In genomic region chr2:150165988-150166965, GRCh38 we compare ENCODE assay signal across 13 cellular contexts.
A peak's percentile ranks its signal among the peaks of the same experiment; 100 is the strongest.
DNase-seq lines count a peak whose midpoint lies in the region; ATAC-seq and TF ChIP-seq lines count a peak whose summit lies in the region.
"Had no signal": no experiment of that assay in that cellular context is flagged by ENCODE, and none has a peak within 500 bp of the region (broad histone marks: within the 10 kb centered on the region; RNA-seq: fewer than 3 reads in every experiment).

No MANE protein-coding gene starts in this region.

- H3K4me1 ChIP-seq in lower lobe of right lung (peaks cover 9% of the 10 kb centered on the region), gastroesophageal sphincter (peaks cover 0 to 8% (median 0%) of the 10 kb centered on the region in 3 donors)

- WGBS in gastroesophageal sphincter (ENCODE audit: low coverage in 1 of 2), 2 donors, result 86 to 88% methylated on average over 5 to 7 of the region's 7 CpGs

- intact Hi-C loops in lower lobe of right lung (cut with DNase I), result no loop called here

- TF ChIP-seq CTCF in 22Rv1 (IDR thresholded peaks at IDR 0.05) (no peak), lower lobe of right lung (IDR thresholded peaks at IDR 0.05) (no peak), gastroesophageal sphincter (IDR thresholded peaks at IDR 0.05) (no peak)

- H3K27ac ChIP-seq in 22Rv1 (peak overlapping the region; percentile 63), lower lobe of right lung (no peak overlapping the region), gastroesophageal sphincter (no peak overlapping the region)
- H3K27ac ChIP-seq: SJCRH30 had no signal

- no peaks in the 10 kb centered on the region for H3K27me3 ChIP-seq in lower lobe of right lung (ENCODE audit: low read depth)
- no peaks in the 10 kb centered on the region for H3K27me3 ChIP-seq in gastroesophageal sphincter
- H3K27me3 ChIP-seq: SJCRH30 had no signal

- ATAC-seq in lower lobe of right lung (peak; percentile 62 to 64), gastroesophageal sphincter (no peak), GM18520 (IDR thresholded peaks at IDR 0.05; ENCODE audit: unreplicated experiment) (no peak)
- ATAC-seq: activated CD8-positive, alpha-beta memory T cell treated with anti-CD3 and anti-CD28 coated beads, Interleukin-2, amount 10 ng/mL, durations not matched to agents 7 days and 5 days; naive thymus-derived CD8-positive, alpha-beta T cell had no signal

- no peaks in the 10 kb centered on the region for H3K36me3 ChIP-seq in lower lobe of right lung
- no peaks in the 10 kb centered on the region for H3K36me3 ChIP-seq in gastroesophageal sphincter
- H3K36me3 ChIP-seq: SJCRH30 had no signal

- TF ChIP-seq POLR2A in gastroesophageal sphincter (IDR thresholded peaks at IDR 0.05), result no peak

- no peak overlapping the region for H3K4me3 ChIP-seq in lower lobe of right lung
- no peak overlapping the region for H3K4me3 ChIP-seq in gastroesophageal sphincter
- H3K4me3 ChIP-seq: SJCRH30 had no signal

- no peaks in the 10 kb centered on the region for H3K9me3 ChIP-seq in lower lobe of right lung
- no peaks in the 10 kb centered on the region for H3K9me3 ChIP-seq in gastroesophageal sphincter
- H3K9me3 ChIP-seq: SJCRH30 had no signal

- TF ChIP-seq EP300 in gastroesophageal sphincter (IDR thresholded peaks at IDR 0.05), result no peak

- DNase-seq in LHCN-M2 (ENCODE audit: low read depth) (peak; percentile 70), astrocyte of the hippocampus (ENCODE audit: low read depth, low spot score) (peak; percentile 91), lower lobe of right lung (no peak), NCI-H2171 (lab: John Stamatoyannopoulos, UW) (no peak)
- no peak for DNase-seq in activated T-cell treated with anti-CD3 and anti-CD28 coated beads, Interleukin-2, amount 50 U/mL, for 1 hour
- DNase-seq: activated CD8-positive, alpha-beta memory T cell treated with anti-CD3 and anti-CD28 coated beads, Interleukin-2, amount 10 ng/mL, durations not matched to agents 7 days and 5 days; AML-193; cerebellar nuclear complex; naive thymus-derived CD8-positive, alpha-beta T cell; SJCRH30 had no signal

Comparison
In these comparisons a context has a peak if more than half of its experiments do, and no peak if none do; other contexts are left out.
1. DNase-seq: peak in LHCN-M2 (single experiment) and astrocyte of the hippocampus (single experiment); none in lower lobe of right lung (single experiment), activated T-cell treated with anti-CD3 and anti-CD28 coated beads, Interleukin-2, amount 50 U/mL, for 1 hour (single experiment) and NCI-H2171 (single experiment).
2. ATAC-seq: peak in lower lobe of right lung (2 of 2); none in gastroesophageal sphincter (single experiment) and GM18520 (single experiment).